ENCODE assay signal across 17 cellular contexts in genomic region chr3:165259518-165260193, GRCh38.
DNase-seq lines count a peak whose midpoint lies in the region; ATAC-seq and TF ChIP-seq lines count a peak whose summit lies in the region.
"Had no signal": no experiment of that assay in that cellular context is flagged by ENCODE, and none has a peak within 500 bp of the region (broad histone marks: within the 10 kb centered on the region; RNA-seq: fewer than 3 reads in every experiment).

No MANE protein-coding gene starts in this region.

- POLR2A ChIA-PET in activated CD4-positive, alpha-beta T cell treated with anti-CD3 and anti-CD28 coated beads, Interleukin-2, amount 10 ng/mL, durations not matched to agents 7 days and 5 days (lab: Charles Lee) = no interaction called here

- no peak overlapping the region for H3K4me3 Mint-ChIP-seq in activated T-cell treated with anti-CD3 and anti-CD28 coated beads, Interleukin-2, amount 50 U/mL, for 4 hours
- no peak overlapping the region for H3K4me3 Mint-ChIP-seq in type B pancreatic cell
- no peak overlapping the region for H3K4me3 Mint-ChIP-seq in activated CD4-positive, alpha-beta T cell treated with anti-CD3 and anti-CD28 coated beads, Interleukin-2, amount 10 ng/mL, durations not matched to agents 7 days and 5 days
- H3K4me3 Mint-ChIP-seq: activated CD4-positive, alpha-beta T cell treated with anti-CD3 and anti-CD28 coated beads for 36 hours; dendritic cell treated with granulocyte-macrophage colony-stimulating factor and Interleukin-4, amounts not matched to agents 40 ng/mL and 50 ng/mL, for 4 days had no signal

- TF ChIP-seq CTCF in fibroblast of villous mesenchyme (IDR thresholded peaks at IDR 0.05; ENCODE audit: insufficient read depth, low read depth, low read length) (no peak), type B pancreatic cell (conservative IDR thresholded peaks at IDR 0.05) (no peak)

- no peaks in the 10 kb centered on the region for H3K4me1 Mint-ChIP-seq in activated T-cell treated with anti-CD3 and anti-CD28 coated beads, Interleukin-2, amount 50 U/mL, for 4 hours (ENCODE audit: low read depth)
- no peaks in the 10 kb centered on the region for H3K4me1 Mint-ChIP-seq in type B pancreatic cell (ENCODE audit: unreplicated experiment)
- H3K4me1 Mint-ChIP-seq in activated CD4-positive, alpha-beta T cell treated with anti-CD3 and anti-CD28 coated beads, Interleukin-2, amount 10 ng/mL, durations not matched to agents 7 days and 5 days = no peaks in the 10 kb centered on the region
- H3K4me1 Mint-ChIP-seq: activated CD4-positive, alpha-beta T cell treated with anti-CD3 and anti-CD28 coated beads for 36 hours had no signal

- H3K36me3 Mint-ChIP-seq in activated T-cell treated with anti-CD3 and anti-CD28 coated beads, Interleukin-2, amount 50 U/mL, for 4 hours (ENCODE audit: insufficient read depth) = no peaks in the 10 kb centered on the region
- H3K36me3 Mint-ChIP-seq in type B pancreatic cell = no peaks in the 10 kb centered on the region
- H3K36me3 Mint-ChIP-seq in activated CD4-positive, alpha-beta T cell treated with anti-CD3 and anti-CD28 coated beads, Interleukin-2, amount 10 ng/mL, durations not matched to agents 7 days and 5 days (ENCODE audit: low read depth) = no peaks in the 10 kb centered on the region

- no peak overlapping the region for H3K27ac Mint-ChIP-seq in type B pancreatic cell
- no peak overlapping the region for H3K27ac Mint-ChIP-seq in activated CD4-positive, alpha-beta T cell treated with anti-CD3 and anti-CD28 coated beads, Interleukin-2, amount 10 ng/mL, durations not matched to agents 7 days and 5 days
- H3K27ac Mint-ChIP-seq: activated CD4-positive, alpha-beta T cell treated with anti-CD3 and anti-CD28 coated beads for 36 hours; dendritic cell treated with granulocyte-macrophage colony-stimulating factor and Interleukin-4, amounts not matched to agents 40 ng/mL and 50 ng/mL, for 4 days had no signal

- DNase-seq in A172 (ENCODE audit: low spot score) (peak; percentile 33), HT1080 (ENCODE audit: low read depth) (peak; percentile 47), astrocyte of the hippocampus (ENCODE audit: low read depth, low spot score) (peak; percentile 19), fibroblast of villous mesenchyme (ENCODE audit: low read depth) (peak; percentile 8), type B pancreatic cell (ENCODE audit: extremely low spot score, unreplicated experiment) (no peak)
- DNase-seq in activated T-cell treated with anti-CD3 and anti-CD28 coated beads, Interleukin-2, amount 50 U/mL, for 4 hours = no peak
- no peak for DNase-seq in activated CD4-positive, alpha-beta T cell treated with anti-CD3 and anti-CD28 coated beads, Interleukin-2, amount 10 ng/mL, durations not matched to agents 7 days and 5 days
- DNase-seq: activated CD4-positive, alpha-beta T cell treated with anti-CD3 and anti-CD28 coated beads for 36 hours; activated T-cell treated with anti-CD3 and anti-CD28 coated beads, Interleukin-2, amount 50 U/mL, for 1 hour; HCEC 1CT; Kasumi-1; NCI-H1436; NCI-H524; RPMI8226; small intestine had no signal

- H3K27me3 Mint-ChIP-seq in activated T-cell treated with anti-CD3 and anti-CD28 coated beads, Interleukin-2, amount 50 U/mL, for 4 hours (ENCODE audit: low read depth) = no peaks in the 10 kb centered on the region
- no peaks in the 10 kb centered on the region for H3K27me3 Mint-ChIP-seq in type B pancreatic cell
- no peaks in the 10 kb centered on the region for H3K27me3 Mint-ChIP-seq in activated CD4-positive, alpha-beta T cell treated with anti-CD3 and anti-CD28 coated beads, Interleukin-2, amount 10 ng/mL, durations not matched to agents 7 days and 5 days
- H3K27me3 Mint-ChIP-seq: activated CD4-positive, alpha-beta T cell treated with anti-CD3 and anti-CD28 coated beads for 36 hours; dendritic cell treated with granulocyte-macrophage colony-stimulating factor and Interleukin-4, amounts not matched to agents 40 ng/mL and 50 ng/mL, for 4 days had no signal

- no peak overlapping the region for H3K4me3 ChIP-seq in fibroblast of villous mesenchyme (ENCODE audit: low read depth, low read length)

- CTCF ChIA-PET in activated CD4-positive, alpha-beta T cell treated with anti-CD3 and anti-CD28 coated beads, Interleukin-2, amount 10 ng/mL, durations not matched to agents 7 days and 5 days (lab: Charles Lee) = no interaction called here

- H3K9me3 Mint-ChIP-seq in activated T-cell treated with anti-CD3 and anti-CD28 coated beads, Interleukin-2, amount 50 U/mL, for 4 hours = peaks cover 9% of the 10 kb centered on the region
- H3K9me3 Mint-ChIP-seq in type B pancreatic cell = no peaks in the 10 kb centered on the region
- H3K9me3 Mint-ChIP-seq in activated CD4-positive, alpha-beta T cell treated with anti-CD3 and anti-CD28 coated beads, Interleukin-2, amount 10 ng/mL, durations not matched to agents 7 days and 5 days = no peaks in the 10 kb centered on the region
- H3K9me3 Mint-ChIP-seq: dendritic cell treated with granulocyte-macrophage colony-stimulating factor and Interleukin-4, amounts not matched to agents 40 ng/mL and 50 ng/mL, for 4 days had no signal

- ATAC-seq in activated T-cell treated with anti-CD3 and anti-CD28 coated beads, Interleukin-2, amount 50 U/mL, for 4 hours = no peak
- ATAC-seq in GM18909 (IDR thresholded peaks at IDR 0.05; ENCODE audit: poor library complexity, unreplicated experiment) = no peak
- ATAC-seq: activated CD4-positive, alpha-beta T cell treated with anti-CD3 and anti-CD28 coated beads for 36 hours had no signal

Comparison
In these comparisons a context has a peak if more than half of its experiments do, and no peak if none do; other contexts are left out.
1. DNase-seq: peak in A172 (single experiment), HT1080 (single experiment), astrocyte of the hippocampus (single experiment) and fibroblast of villous mesenchyme (single experiment); none in activated T-cell treated with anti-CD3 and anti-CD28 coated beads, Interleukin-2, amount 50 U/mL, for 4 hours (single experiment), type B pancreatic cell (single experiment) and activated CD4-positive, alpha-beta T cell treated with anti-CD3 and anti-CD28 coated beads, Interleukin-2, amount 10 ng/mL, durations not matched to agents 7 days and 5 days (single experiment).